17 cellular contexts compared by ENCODE assay signal in the genomic region with DNA sequence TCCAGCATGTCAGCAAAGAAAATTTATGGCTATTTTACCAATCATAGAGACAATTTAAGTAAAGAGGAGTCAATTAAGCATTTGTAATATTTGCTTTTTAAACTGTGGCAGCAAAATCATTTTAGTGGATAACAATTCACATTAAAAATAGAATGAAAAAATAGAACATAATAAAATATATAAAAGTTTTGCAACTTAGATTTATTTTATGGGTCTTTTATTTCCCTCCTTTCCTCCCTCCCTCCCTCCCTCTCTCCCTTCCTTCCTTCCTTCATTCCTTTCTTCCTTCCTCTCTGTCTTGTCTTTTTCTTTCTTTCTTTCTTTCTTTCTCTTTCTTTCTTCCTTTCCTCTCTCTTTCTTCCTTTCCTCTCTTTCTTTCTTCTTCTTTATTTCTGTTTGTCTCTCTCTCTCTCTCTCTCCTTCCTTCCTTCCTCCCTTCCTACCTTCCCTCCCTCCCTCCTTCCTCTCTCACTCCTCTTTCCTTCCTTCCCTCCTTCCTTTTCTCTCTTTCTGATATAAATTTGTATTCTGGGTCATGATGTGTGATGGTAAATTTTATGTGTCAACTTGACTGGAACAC.
A peak's percentile ranks its signal among the peaks of the same experiment; 100 is the strongest.
DNase-seq lines count a peak whose midpoint lies in the region; ATAC-seq and TF ChIP-seq lines count a peak whose summit lies in the region.
"Had no signal": no experiment of that assay in that cellular context is flagged by ENCODE, and none has a peak within 500 bp of the region (broad histone marks: within the 10 kb centered on the region; RNA-seq: fewer than 3 reads in every experiment).

No MANE protein-coding gene starts in this region.

- H3K36me3 Mint-ChIP-seq in stimulated activated effector memory CD8-positive, alpha-beta T cell treated with anti-CD3 and anti-CD28 coated beads, Interleukin-12 subunit alpha, Interleukin-12 subunit beta, amount 100 ng/mL, for 72 hours, result no peaks in the 10 kb centered on the region
- H3K36me3 Mint-ChIP-seq: CD8-positive, alpha-beta T cell had no signal

- no peak overlapping the region for H4K5ac ChIP-seq in IMR-90 (ENCODE audit: low read depth, low read length)

- H2BK120ac ChIP-seq in IMR-90 (ENCODE audit: low read depth, low read length), result peak overlapping the region; percentile 60; the same call in 1 of the 2 replicates

- H3K14ac ChIP-seq in IMR-90 (replicated peaks; ENCODE audit: low read depth, low read length), result no peak overlapping the region

- dilution Hi-C loops in IMR-90 (cut with HindIII; ENCODE audit: low sequenced_read_pairs, unreplicated experiment), result no loop called here

- DNase-seq in IMR-90, result no peak
- no peak for DNase-seq in NCI-H1436 treated with DMSO at 0.1 percent for 48 hours (lab: John Stamatoyannopoulos, UW)
- DNase-seq in stimulated activated effector memory CD8-positive, alpha-beta T cell treated with anti-CD3 and anti-CD28 coated beads, Interleukin-12 subunit alpha, Interleukin-12 subunit beta, amount 100 ng/mL, for 72 hours (ENCODE audit: low spot score in 2 of 2), result no peak
- no peak for DNase-seq in NCI-H1092 (lab: John Stamatoyannopoulos, UW)
- DNase-seq: Calu3; CD8-positive, alpha-beta T cell; DMS79 treated with DMSO at 0.1 percent for 48 hours; GF-D8; GM23248; KBM-7 had no signal

- no peaks in the 10 kb centered on the region for H3K9me3 ChIP-seq in HEK293 (ENCODE audit: control insufficient read depth, insufficient read depth, low read depth, low read length)
- H3K9me3 ChIP-seq in IMR-90 (ENCODE audit: control insufficient read depth, insufficient read depth, low read length), result no peaks in the 10 kb centered on the region
- H3K9me3 ChIP-seq in gastroesophageal sphincter, result no peaks in the 10 kb centered on the region
- no peaks in the 10 kb centered on the region for H3K9me3 ChIP-seq in parathyroid adenoma (ENCODE audit: control insufficient read depth, low read length)
- H3K9me3 ChIP-seq: BLaER1 treated with 17β-estradiol and CSF1 and Interleukin-3, amounts not matched to agents 10 nM and 100 nM; HAP-1 had no signal

- H3K4me3 Mint-ChIP-seq in stimulated activated effector memory CD8-positive, alpha-beta T cell treated with anti-CD3 and anti-CD28 coated beads, Interleukin-12 subunit alpha, Interleukin-12 subunit beta, amount 100 ng/mL, for 72 hours, result no peak overlapping the region
- H3K4me3 Mint-ChIP-seq: B cell; CD8-positive, alpha-beta T cell had no signal

- H3K9ac ChIP-seq in IMR-90 (ENCODE audit: low read depth, low read length) (no peak overlapping the region), parathyroid adenoma (no peak overlapping the region)
- H3K9ac ChIP-seq: BLaER1 treated with 17β-estradiol and CSF1 and Interleukin-3, amounts not matched to agents 10 nM and 100 nM; GM23248 had no signal

- H4K91ac ChIP-seq in IMR-90 (ENCODE audit: insufficient read depth, low read depth, low read length), result no peak overlapping the region

- no peaks in the 10 kb centered on the region for H4K20me1 ChIP-seq in IMR-90 (ENCODE audit: insufficient read depth, low read length)
- H4K20me1 ChIP-seq: BLaER1 treated with 17β-estradiol and CSF1 and Interleukin-3, amounts not matched to agents 10 nM and 100 nM had no signal

- intact Hi-C loops in IMR-90 (cut with micrococcal nuclease), result no loop called here

- POLR2A ChIA-PET in HEK293 (lab: Yijun Ruan, JAX), result no interaction called here
- POLR2A ChIA-PET in IMR-90 (lab: Charles Lee; ENCODE audit: unreplicated experiment), result no interaction called here

- no peak for TF ChIP-seq EP300 in gastroesophageal sphincter (IDR thresholded peaks at IDR 0.05)

- H3K4me1 Mint-ChIP-seq in stimulated activated effector memory CD8-positive, alpha-beta T cell treated with anti-CD3 and anti-CD28 coated beads, Interleukin-12 subunit alpha, Interleukin-12 subunit beta, amount 100 ng/mL, for 72 hours, result no peaks in the 10 kb centered on the region

- CTCF ChIA-PET in HEK293 (lab: Yijun Ruan, JAX), result no interaction called here
- CTCF ChIA-PET in IMR-90 (lab: Yijun Ruan, JAX), result no interaction called here

- no TSS peak for BruUV-seq in IMR-90 (replicated peaks; lab: Mats Ljungman, UMichigan)

- no peak overlapping the region for H3K18ac ChIP-seq in IMR-90 (ENCODE audit: low read depth, low read length)

- no peaks in the 10 kb centered on the region; the same call in 1 of the 2 replicates for H3K9me1 ChIP-seq in IMR-90 (ENCODE audit: insufficient read depth, low read length)

- H2AFZ ChIP-seq in IMR-90 (replicated peaks; ENCODE audit: low read length, poor library complexity) (no peak overlapping the region), parathyroid adenoma (peak overlapping the region; percentile 39)
- H2AFZ ChIP-seq: GM23248 had no signal

- H3K27ac Mint-ChIP-seq in stimulated activated effector memory CD8-positive, alpha-beta T cell treated with anti-CD3 and anti-CD28 coated beads, Interleukin-12 subunit alpha, Interleukin-12 subunit beta, amount 100 ng/mL, for 72 hours, result no peak overlapping the region
- H3K27ac Mint-ChIP-seq: B cell; CD8-positive, alpha-beta T cell had no signal

- H3K27me3 ChIP-seq in IMR-90 (ENCODE audit: control insufficient read depth, insufficient read depth, low read length) (no peaks in the 10 kb centered on the region), gastroesophageal sphincter (no peaks in the 10 kb centered on the region), parathyroid adenoma (ENCODE audit: control insufficient read depth, insufficient read depth, low read length) (no peaks in the 10 kb centered on the region)
- H3K27me3 ChIP-seq: BLaER1 treated with 17β-estradiol and CSF1 and Interleukin-3, amounts not matched to agents 10 nM and 100 nM had no signal

- H4K8ac ChIP-seq in IMR-90 (ENCODE audit: low read depth in 2 of 2, low read length in 2 of 2), result no peak overlapping the region

- H3K4ac ChIP-seq in IMR-90 (ENCODE audit: low read depth, low read length), result no peak overlapping the region

- in situ Hi-C loops in IMR-90 (cut with MboI; ENCODE audit: low sequenced_read_pairs), result no loop called here

- H3K79me1 ChIP-seq in IMR-90 (ENCODE audit: low read depth in 1 of 2, low read length in 2 of 2), result no peaks in the 10 kb centered on the region

- 0 out of 3 replicates have a peak overlapping the region, but pooled peaks have one; percentile 44 for H2BK15ac ChIP-seq in IMR-90 (ENCODE audit: low read depth, low read length)

- TF ChIP-seq POLR2A in IMR-90 (IDR thresholded peaks at IDR 0.05; ENCODE audit: low read depth, low read length) (no peak), gastroesophageal sphincter (IDR thresholded peaks at IDR 0.05) (no peak)

- H3K4me1 ChIP-seq in HEK293 (ENCODE audit: control insufficient read depth, insufficient read depth, low read length) (peaks cover 23% of the 10 kb centered on the region), IMR-90 (ENCODE audit: control insufficient read depth, insufficient read depth, low read length) (peaks cover 21% of the 10 kb centered on the region), gastroesophageal sphincter (peaks cover 13 to 51% (median 15%) of the 10 kb centered on the region in 3 donors), parathyroid adenoma (peaks cover 52% of the 10 kb centered on the region)

- H2AK5ac ChIP-seq in IMR-90 (ENCODE audit: low read depth, low read length), result no peak overlapping the region

- H3K4me3 ChIP-seq in HEK293 (ENCODE audit: low read depth, low read length) (no peak overlapping the region), IMR-90 (ENCODE audit: insufficient read depth, low read depth, low read length) (no peak overlapping the region), gastroesophageal sphincter (no peak overlapping the region), parathyroid adenoma (ENCODE audit: low read depth, low read length) (no peak overlapping the region)
- H3K4me3 ChIP-seq: BLaER1 treated with 17β-estradiol and CSF1 and Interleukin-3, amounts not matched to agents 10 nM and 100 nM; GM23248; HAP-1 had no signal

- H2BK20ac ChIP-seq in IMR-90 (ENCODE audit: low read depth, low read length), result no peak overlapping the region; the same call in 1 of the 2 replicates

- no peak overlapping the region for H2BK5ac ChIP-seq in IMR-90 (ENCODE audit: low read depth, low read length, poor library complexity, severe bottlenecking)

- H3K4me2 ChIP-seq in IMR-90 (ENCODE audit: low read depth, low read length) (no peak overlapping the region), parathyroid adenoma (ENCODE audit: low read length) (no peak overlapping the region)
- H3K4me2 ChIP-seq: BLaER1 treated with 17β-estradiol and CSF1 and Interleukin-3, amounts not matched to agents 10 nM and 100 nM had no signal

- H3K23ac ChIP-seq in IMR-90 (ENCODE audit: low read depth, low read length), result no peak overlapping the region

- H3K27ac ChIP-seq in HEK293 (ENCODE audit: extremely low read depth, low read depth, low read length) (no peak overlapping the region), IMR-90 (ENCODE audit: insufficient read depth, low read length) (no peak overlapping the region), gastroesophageal sphincter (peak overlapping the region in 3 of 4 donors; percentile 77 to 87 (median 78)), parathyroid adenoma (no peak overlapping the region)
- H3K27ac ChIP-seq: BLaER1 treated with 17β-estradiol and CSF1 and Interleukin-3, amounts not matched to agents 10 nM and 100 nM; GM23248 had no signal

- no peak for TF ChIP-seq RAD21 in IMR-90 (IDR thresholded peaks at IDR 0.05; ENCODE audit: low read length)

- H3K56ac ChIP-seq in IMR-90 (ENCODE audit: extremely low read depth, insufficient read depth, low read length), result no peak overlapping the region

- no peak overlapping the region for H2AK9ac ChIP-seq in IMR-90 (replicated peaks; ENCODE audit: low read depth, low read length, poor library complexity)

- no peak for ATAC-seq in IMR-90 (ENCODE audit: low read depth)
- ATAC-seq in gastroesophageal sphincter, result no peak
- ATAC-seq in HG03520 (IDR thresholded peaks at IDR 0.05; ENCODE audit: unreplicated experiment), result no peak
- ATAC-seq in stimulated activated effector memory CD8-positive, alpha-beta T cell treated with anti-CD3 and anti-CD28 coated beads, Interleukin-12 subunit alpha, Interleukin-12 subunit beta, amount 100 ng/mL, for 72 hours, result no peak
- ATAC-seq: CD8-positive, alpha-beta T cell had no signal

- no peaks in the 10 kb centered on the region for H3K79me2 ChIP-seq in parathyroid adenoma

- TF ChIP-seq CTCF in HEK293 (tag by site-specific recombination; IDR thresholded peaks at IDR 0.05) (no peak), IMR-90 (conservative IDR thresholded peaks at IDR 0.05; ENCODE audit: low read depth, low read length) (no peak), gastroesophageal sphincter (IDR thresholded peaks at IDR 0.05) (no peak), parathyroid adenoma (IDR thresholded peaks at IDR 0.05) (no peak)

- H3K36me3 ChIP-seq in HEK293 (ENCODE audit: control insufficient read depth in 2 of 2, insufficient read depth in 1 of 2, low read length in 2 of 2), result no peaks in the 10 kb centered on the region
- no peaks in the 10 kb centered on the region for H3K36me3 ChIP-seq in IMR-90 (ENCODE audit: control insufficient read depth, insufficient read depth, low read length)
- H3K36me3 ChIP-seq in gastroesophageal sphincter, result no peaks in the 10 kb centered on the region
- no peaks in the 10 kb centered on the region for H3K36me3 ChIP-seq in parathyroid adenoma (ENCODE audit: control insufficient read depth, insufficient read depth, low read length)
- H3K36me3 ChIP-seq: BLaER1 treated with 17β-estradiol and CSF1 and Interleukin-3, amounts not matched to agents 10 nM and 100 nM; HAP-1 had no signal

- no peaks in the 10 kb centered on the region for H3K9me3 Mint-ChIP-seq in stimulated activated effector memory CD8-positive, alpha-beta T cell treated with anti-CD3 and anti-CD28 coated beads, Interleukin-12 subunit alpha, Interleukin-12 subunit beta, amount 100 ng/mL, for 72 hours
- H3K9me3 Mint-ChIP-seq: CD8-positive, alpha-beta T cell had no signal

Comparison
In these comparisons a context has a peak if more than half of its experiments do, and no peak if none do; other contexts are left out.
1. H3K27ac ChIP-seq: peak in gastroesophageal sphincter (3 of 4); none in HEK293 (single experiment), IMR-90 (single experiment) and parathyroid adenoma (single experiment).